Comparison of ENCODE assay signal across 16 cellular contexts in the genomic region with DNA sequence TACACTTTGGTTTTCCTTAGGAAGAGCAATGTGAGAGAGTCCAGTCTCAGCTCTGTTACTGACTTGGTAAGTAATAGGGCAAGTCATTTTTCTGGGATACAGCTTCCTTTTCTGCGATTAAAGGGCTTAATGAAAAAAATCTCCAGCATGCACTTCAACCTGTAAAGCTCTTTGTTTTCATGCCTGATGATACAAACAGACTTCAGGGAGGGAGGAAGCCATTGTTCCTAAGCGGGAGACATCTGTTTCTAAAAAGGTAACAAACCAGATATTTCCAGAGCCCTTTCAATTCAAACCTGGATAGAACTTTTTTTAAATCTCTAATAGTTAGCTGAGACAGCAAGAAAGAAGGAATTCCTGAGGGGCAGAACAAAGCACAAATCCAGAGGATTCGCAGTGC. TPM values are rescaled to one million over a fixed set of nuclear protein-coding genes. Genes with fewer than 3 reads are reported as not detected.
A peak's percentile ranks its signal among the peaks of the same experiment; 100 is the strongest.
DNase-seq lines count a peak whose midpoint lies in the region; ATAC-seq and TF ChIP-seq lines count a peak whose summit lies in the region.
"Had no signal": no experiment of that assay in that cellular context is flagged by ENCODE, and none has a peak within 500 bp of the region (broad histone marks: within the 10 kb centered on the region; RNA-seq: fewer than 3 reads in every experiment).

No MANE protein-coding gene starts in this region.

- no peak for TF ChIP-seq CTCF in heart right ventricle (IDR thresholded peaks at IDR 0.05)
- no peak for TF ChIP-seq CTCF in Caco-2 (IDR thresholded peaks at IDR 0.05; ENCODE audit: insufficient read depth in 1 of 2, low read depth in 1 of 2, low read length in 1 of 2, severe bottlenecking in 1 of 2, unreplicated experiment in 1 of 2)
- no peak for TF ChIP-seq CTCF in endodermal cell (conservative IDR thresholded peaks at IDR 0.05)
- TF ChIP-seq CTCF in MM.1S (IDR thresholded peaks at IDR 0.05; ENCODE audit: low read length) = no peak

- H3K4me3 Mint-ChIP-seq in Caco-2 (ENCODE audit: unreplicated experiment) = no peak overlapping the region
- H3K4me3 Mint-ChIP-seq in T-helper 17 cell = no peak overlapping the region
- no peak overlapping the region for H3K4me3 Mint-ChIP-seq in endodermal cell
- H3K4me3 Mint-ChIP-seq: CD8-positive, alpha-beta T cell; HFFc6 had no signal

- intact Hi-C loops in heart right ventricle (cut with DNase I) (loop anchor here in 2 of 10 donors (5.0 to 10.0 kb wide), 2 partner anchors 60 to 168 kb away; partner anchors contain the start of gene RTF2 (in 1 of the 2)), cardiac septum (cut with DNase I) (loop anchor here (10.0 kb wide), 1 partner anchor 148 kb away; no protein-coding TSS in a partner anchor), Caco-2 (cut with micrococcal nuclease; ENCODE audit: unreplicated experiment) (no loop called here)

- no peaks in the 10 kb centered on the region for H3K27me3 Mint-ChIP-seq in Caco-2 (ENCODE audit: insufficient read depth, unreplicated experiment)
- no peaks in the 10 kb centered on the region for H3K27me3 Mint-ChIP-seq in T-helper 17 cell
- H3K27me3 Mint-ChIP-seq in endodermal cell (ENCODE audit: insufficient read depth) = no peaks in the 10 kb centered on the region

- H3K9ac ChIP-seq in endodermal cell (ENCODE audit: extremely low read depth, low read length, poor library complexity, severe bottlenecking) (no peak overlapping the region), MM.1S (ENCODE audit: low read length) (no peak overlapping the region)

- WGBS in heart right ventricle, 2 donors = 73 to 80% methylated on average over 3 of the region's 3 CpGs
- 90 to 96% methylated on average over 2 to 3 of the region's 3 CpGs for WGBS in endodermal cell (ENCODE audit: insufficient coverage in 1 of 2, insufficient read length in 1 of 2), 2 experiments

- POLR2A ChIA-PET in Caco-2 (lab: Charles Lee) = interaction anchor here (0.9 kb wide), 1 partner anchor 15 kb away, joined by 12 read pairs; the partner anchor contains the start of genes AURKA and CSTF1

- CTCF ChIA-PET in Caco-2 (lab: Charles Lee) = interaction anchor here (0.7 kb wide), 1 partner anchor 9 kb away, joined by 3 read pairs; no protein-coding TSS in a partner anchor

- peaks cover 79% of the 10 kb centered on the region for H3K36me3 Mint-ChIP-seq in Caco-2 (ENCODE audit: insufficient read depth, unreplicated experiment)
- H3K36me3 Mint-ChIP-seq in T-helper 17 cell (ENCODE audit: low read depth) = peaks cover 2% of the 10 kb centered on the region
- peaks cover 61% of the 10 kb centered on the region for H3K36me3 Mint-ChIP-seq in endodermal cell (ENCODE audit: low read depth)

- H3K9me3 ChIP-seq in heart right ventricle (no peaks in the 10 kb centered on the region), Caco-2 (no peaks in the 10 kb centered on the region), T-helper 17 cell (ENCODE audit: control insufficient read depth, low read length, poor library complexity, severe bottlenecking) (no peaks in the 10 kb centered on the region), endodermal cell (ENCODE audit: control insufficient read depth, low read length) (no peaks in the 10 kb centered on the region), MM.1S (replicated peaks; ENCODE audit: insufficient read depth, low read length) (no peaks in the 10 kb centered on the region)
- H3K9me3 ChIP-seq: A549, BE2C had no signal

- H3K4me2 ChIP-seq in MM.1S (ENCODE audit: low read depth, low read length) = no peak overlapping the region
- H3K4me2 ChIP-seq: A549 had no signal

- DNase-seq in heart right ventricle (no peak), cardiac septum (ENCODE audit: low spot score) (no peak), Caco-2 (no peak), T-helper 17 cell (no peak), endodermal cell (no peak), GF-D8 (lab: John Stamatoyannopoulos, UW) (no peak), MM.1S (no peak)
- DNase-seq: BE2C; CD8-positive, alpha-beta T cell; COR-L47; DMS53; HCEC 1CT; HFFc6 had no signal

- H3K4me1 ChIP-seq in heart right ventricle (peaks cover 3 to 51% (median 34%) of the 10 kb centered on the region in 9 donors), Caco-2 (peaks cover 17% of the 10 kb centered on the region), endodermal cell (ENCODE audit: control insufficient read depth, insufficient read depth, low read length) (no peaks in the 10 kb centered on the region), MM.1S (ENCODE audit: low read length) (no peaks in the 10 kb centered on the region)
- H3K4me1 ChIP-seq: A549, BE2C had no signal

- H3K79me2 ChIP-seq in MM.1S (ENCODE audit: low read length) = peaks cover 16% of the 10 kb centered on the region

- no peaks in the 10 kb centered on the region for H3F3A ChIP-seq in MM.1S (ENCODE audit: insufficient read depth, low read length)

- BruUV-seq in Caco-2 (replicated peaks; lab: Mats Ljungman, UMichigan) = no TSS peak

- H3K9me3 Mint-ChIP-seq in Caco-2 (ENCODE audit: unreplicated experiment) = no peaks in the 10 kb centered on the region
- no peaks in the 10 kb centered on the region for H3K9me3 Mint-ChIP-seq in endodermal cell
- H3K9me3 Mint-ChIP-seq: CD8-positive, alpha-beta T cell; HFFc6 had no signal

- no peaks in the 10 kb centered on the region for H3K27me3 ChIP-seq in heart right ventricle
- no peaks in the 10 kb centered on the region for H3K27me3 ChIP-seq in Caco-2 (replicated peaks; ENCODE audit: control insufficient read depth, insufficient read depth, low read length)
- H3K27me3 ChIP-seq in endodermal cell (ENCODE audit: control insufficient read depth, insufficient read depth, low read length, poor library complexity, severe bottlenecking) = no peaks in the 10 kb centered on the region
- H3K27me3 ChIP-seq in MM.1S (replicated peaks; ENCODE audit: insufficient read depth, low read length) = no peaks in the 10 kb centered on the region
- H3K27me3 ChIP-seq: BE2C had no signal

- H3K4me3 ChIP-seq in heart right ventricle = no peak overlapping the region
- no peak overlapping the region for H3K4me3 ChIP-seq in Caco-2 (ENCODE audit: low read depth, low read length)
- H3K4me3 ChIP-seq in endodermal cell (ENCODE audit: low read length) = no peak overlapping the region
- H3K4me3 ChIP-seq in MM.1S (ENCODE audit: low read length) = no peak overlapping the region
- H3K4me3 ChIP-seq: A549 had no signal

- H3K27ac ChIP-seq in heart right ventricle = peak overlapping the region; percentile 9 to 75 (median 64)
- H3K27ac ChIP-seq in endodermal cell (ENCODE audit: low read depth, low read length) = no peak overlapping the region
- H3K27ac ChIP-seq in MM.1S (ENCODE audit: low read length) = no peak overlapping the region
- H3K27ac ChIP-seq: A549, C4-2B had no signal

- H3K36me3 ChIP-seq in heart right ventricle = peaks cover 0 to 74% (median 33%) of the 10 kb centered on the region in 9 donors
- H3K36me3 ChIP-seq in Caco-2 (ENCODE audit: control insufficient read depth, insufficient read depth, low read length) = peaks cover 3% of the 10 kb centered on the region; the same call in 1 of the 2 replicates
- peaks cover 57% of the 10 kb centered on the region for H3K36me3 ChIP-seq in endodermal cell (ENCODE audit: control insufficient read depth, insufficient read depth, low read length)
- H3K36me3 ChIP-seq in MM.1S (replicated peaks; ENCODE audit: insufficient read depth, low read length) = peaks cover 18% of the 10 kb centered on the region

- H3K27ac Mint-ChIP-seq in Caco-2 (ENCODE audit: unreplicated experiment) (peak overlapping the region; percentile 50), T-helper 17 cell (peak overlapping the region; percentile 34), endodermal cell (peak overlapping the region; percentile 72)

- no peaks in the 10 kb centered on the region for H3K9me2 ChIP-seq in MM.1S (replicated peaks; ENCODE audit: insufficient read depth, low read length)

- ATAC-seq in heart right ventricle = peak in 6 of 8 donors; percentile 19 to 74 (median 51)
- no peak for ATAC-seq in T-helper 17 cell
- ATAC-seq in GM19397 (IDR thresholded peaks at IDR 0.05; ENCODE audit: unreplicated experiment) = no peak
- ATAC-seq: A549; CD8-positive, alpha-beta T cell had no signal

- H4K20me1 ChIP-seq in MM.1S (ENCODE audit: insufficient read depth, low read length) = no peaks in the 10 kb centered on the region

- no peak overlapping the region for H2AFZ ChIP-seq in MM.1S (ENCODE audit: low read length)

- H3K4me1 Mint-ChIP-seq in Caco-2 (ENCODE audit: low read depth, unreplicated experiment) (peaks cover 13% of the 10 kb centered on the region), T-helper 17 cell (peaks cover 15% of the 10 kb centered on the region), endodermal cell (no peaks in the 10 kb centered on the region)

RNA-seq across cellular contexts. Expression of gene CASS4, which starts 5.2 kb away (rescaled TPM):
- total RNA-seq in heart right ventricle (1 to 10 TPM in 1 of 10 donors, under 1 TPM in 9; 0.22 to 2.8 (median 0.77) TPM), cardiac septum (0.30 TPM), Caco-2 (2022) (0.64 and 0.67 TPM in 2 replicates), T-helper 17 cell (10 to 100 TPM in 1 of 2 donors, 1 to 10 TPM in 1; 7.1 to 18.6 TPM), endodermal cell (not detected)
- polyA plus RNA-seq in heart right ventricle = under 1 TPM; 0.35 to 0.37 TPM
- 0.11 TPM for polyA plus RNA-seq in endodermal cell (2013, experiment 1 of 2)
- polyA plus RNA-seq in endodermal cell (2013, experiment 2 of 2) = 0.12 TPM

RNA-seq across cellular contexts. Expression of gene CSTF1, which starts 14.5 kb away (rescaled TPM):
- total RNA-seq in heart right ventricle (10 to 100 TPM; 16.3 to 23.7 (median 21.6) TPM), cardiac septum (15.3 TPM), Caco-2 (2022) (97.0 and 101 TPM in 2 replicates), T-helper 17 cell (10 to 100 TPM; 21.8 to 23.7 TPM), endodermal cell (10 to 100 TPM; 47.9 to 50.1 TPM)
- polyA plus RNA-seq in heart right ventricle = 10 to 100 TPM in 1 of 2 donors, 1 to 10 TPM in 1; 3.7 to 11.3 TPM
- polyA plus RNA-seq in endodermal cell (2013, experiment 1 of 2) = 45.1 TPM
- polyA plus RNA-seq in endodermal cell (2013, experiment 2 of 2) = 39.7 TPM

RNA-seq across cellular contexts. Expression of gene AURKA, which starts 14.9 kb away (rescaled TPM):
- 10 to 100 TPM in 1 of 10 donors, 1 to 10 TPM in 9; 3.9 to 12.2 (median 7.5) TPM for total RNA-seq in heart right ventricle
- polyA plus RNA-seq in heart right ventricle = 10 to 100 TPM in 1 of 2 donors, 1 to 10 TPM in 1; 2.4 to 11.0 TPM
- 3.2 TPM for total RNA-seq in cardiac septum
- total RNA-seq in Caco-2 (2022) = 216 and 233 TPM in 2 replicates
- total RNA-seq in T-helper 17 cell = 1 to 10 TPM in 1 of 2 donors, under 1 TPM in 1; 0.92 to 1.0 TPM
- total RNA-seq in endodermal cell = 10 to 100 TPM; 56.3 to 85.9 TPM
- 64.2 TPM for polyA plus RNA-seq in endodermal cell (2013, experiment 1 of 2)
- polyA plus RNA-seq in endodermal cell (2013, experiment 2 of 2) = 75.5 TPM

RNA-seq across cellular contexts. Expression of gene FAM210B, which starts 48.1 kb away (rescaled TPM):
- 10 to 100 TPM; 48.8 to 85.2 (median 57.6) TPM for total RNA-seq in heart right ventricle
- 10 to 100 TPM; 27.1 to 36.2 TPM for polyA plus RNA-seq in heart right ventricle
- 41.5 TPM for total RNA-seq in cardiac septum
- total RNA-seq in Caco-2 (2022) = 20.5 and 21.1 TPM in 2 replicates
- 10 to 100 TPM; 15.9 to 16.9 TPM for total RNA-seq in T-helper 17 cell
- total RNA-seq in endodermal cell = 10 to 100 TPM; 16.8 to 34.1 TPM
- 61.2 TPM for polyA plus RNA-seq in endodermal cell (2013, experiment 1 of 2)
- polyA plus RNA-seq in endodermal cell (2013, experiment 2 of 2) = 62.7 TPM

Comparison
In these comparisons a context has a peak if more than half of its experiments do, and no peak if none do; other contexts are left out.
1. ATAC-seq: peak in heart right ventricle (6 of 8); none in T-helper 17 cell (single experiment) and GM19397 (single experiment).
2. H3K27ac ChIP-seq: peak in heart right ventricle (10 of 10); none in endodermal cell (single experiment) and MM.1S (single experiment).
3. RNA of gene AURKA, which starts 14.9 kb away (total RNA-seq): 216 to 233 TPM in Caco-2 and 56.3 to 85.9 TPM in endodermal cell; 3.9 to 12.2 TPM in heart right ventricle, 3.2 TPM in cardiac septum (single experiment) and 0.92 to 1.0 TPM in T-helper 17 cell; every median in the first group is over 4 times any median in the second.
4. Peak in every context shown above with its lines, with median percentiles within 50 percentile points of each other: H3K27ac Mint-ChIP-seq.